ENCODE assay signal across 9 cellular contexts in the genomic region with DNA sequence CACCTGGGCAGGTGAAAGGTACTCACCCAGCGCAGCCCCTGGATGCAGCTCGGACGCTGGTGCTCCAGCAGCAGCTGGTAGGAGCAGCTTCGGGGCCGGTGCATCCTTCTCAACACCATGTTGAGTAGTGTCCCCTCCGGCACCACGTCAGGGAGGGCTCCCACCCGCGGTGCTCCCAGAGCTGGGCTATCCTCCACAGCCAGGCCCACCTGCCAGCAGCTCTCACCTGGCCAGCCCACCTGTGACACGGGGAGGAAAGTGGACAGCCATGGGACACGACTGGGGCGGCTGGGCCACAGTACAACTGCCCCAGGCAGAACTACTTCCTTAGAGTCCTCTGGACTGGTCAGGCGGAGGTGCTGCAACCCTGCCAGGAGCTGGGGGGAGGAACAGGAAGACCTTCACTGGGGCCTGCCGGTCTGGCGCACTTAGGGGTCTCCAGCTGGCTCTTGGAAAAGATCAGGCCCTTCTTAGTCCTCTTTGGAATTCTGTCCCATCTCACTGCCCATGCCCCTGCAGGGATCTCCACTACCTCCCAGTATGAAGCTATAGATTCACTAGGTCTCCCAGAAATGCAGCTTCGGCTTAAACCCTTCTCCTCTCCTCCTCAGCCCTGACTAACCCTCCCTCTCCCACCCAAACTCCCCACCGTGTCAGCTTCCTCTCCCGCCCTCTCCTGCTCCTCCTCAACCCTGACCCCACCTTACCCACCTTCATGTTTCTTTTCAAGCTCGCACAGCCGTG. TPM values are rescaled to one million over a fixed set of nuclear protein-coding genes. Genes with fewer than 3 reads are reported as not detected.
DNase-seq lines count a peak whose midpoint lies in the region; ATAC-seq and TF ChIP-seq lines count a peak whose summit lies in the region.
"Had no signal": no experiment of that assay in that cellular context is flagged by ENCODE, and none has a peak within 500 bp of the region (broad histone marks: within the 10 kb centered on the region; RNA-seq: fewer than 3 reads in every experiment).

No MANE protein-coding gene starts in this region.

- peak overlapping the region; percentile 70 for H3K4me3 Mint-ChIP-seq in activated CD8-positive, alpha-beta memory T cell treated with anti-CD3 and anti-CD28 coated beads, Interleukin-2, amount 10 ng/mL, durations not matched to agents 7 days and 5 days
- H3K4me3 Mint-ChIP-seq in memory B cell (peak overlapping the region; percentile 62), type B pancreatic cell (peak overlapping the region; percentile 82)

- H3K4me1 Mint-ChIP-seq in activated CD8-positive, alpha-beta memory T cell treated with anti-CD3 and anti-CD28 coated beads, Interleukin-2, amount 10 ng/mL, durations not matched to agents 7 days and 5 days, result peaks cover 45% of the 10 kb centered on the region
- H3K4me1 Mint-ChIP-seq in memory B cell (peaks cover 38% of the 10 kb centered on the region), type B pancreatic cell (ENCODE audit: unreplicated experiment) (peaks cover 44% of the 10 kb centered on the region)

- peaks cover 2% of the 10 kb centered on the region for H3K27me3 Mint-ChIP-seq in activated CD8-positive, alpha-beta memory T cell treated with anti-CD3 and anti-CD28 coated beads, Interleukin-2, amount 10 ng/mL, durations not matched to agents 7 days and 5 days
- H3K27me3 Mint-ChIP-seq in memory B cell, result no peaks in the 10 kb centered on the region
- H3K27me3 Mint-ChIP-seq in type B pancreatic cell, result no peaks in the 10 kb centered on the region

- no peaks in the 10 kb centered on the region for H3K9me3 Mint-ChIP-seq in activated CD8-positive, alpha-beta memory T cell treated with anti-CD3 and anti-CD28 coated beads, Interleukin-2, amount 10 ng/mL, durations not matched to agents 7 days and 5 days (ENCODE audit: low read depth)
- H3K9me3 Mint-ChIP-seq in memory B cell (no peaks in the 10 kb centered on the region), type B pancreatic cell (no peaks in the 10 kb centered on the region)

- H3K4me3 ChIP-seq in coronary artery, result peak overlapping the region; percentile 76

- H3K27ac Mint-ChIP-seq in activated CD8-positive, alpha-beta memory T cell treated with anti-CD3 and anti-CD28 coated beads, Interleukin-2, amount 10 ng/mL, durations not matched to agents 7 days and 5 days, result no peak overlapping the region
- peak overlapping the region; percentile 56 for H3K27ac Mint-ChIP-seq in memory B cell
- no peak overlapping the region for H3K27ac Mint-ChIP-seq in type B pancreatic cell

- TF ChIP-seq CTCF in coronary artery (IDR thresholded peaks at IDR 0.05) (no peak), type B pancreatic cell (conservative IDR thresholded peaks at IDR 0.05) (no peak)

- ATAC-seq in activated CD8-positive, alpha-beta memory T cell treated with anti-CD3 and anti-CD28 coated beads, Interleukin-2, amount 10 ng/mL, durations not matched to agents 7 days and 5 days, result no peak
- ATAC-seq in memory B cell (ENCODE audit: low read depth), result no peak
- ATAC-seq in GM18858 (IDR thresholded peaks at IDR 0.05; ENCODE audit: unreplicated experiment), result no peak

- no peaks in the 10 kb centered on the region for H3K36me3 Mint-ChIP-seq in activated CD8-positive, alpha-beta memory T cell treated with anti-CD3 and anti-CD28 coated beads, Interleukin-2, amount 10 ng/mL, durations not matched to agents 7 days and 5 days
- no peaks in the 10 kb centered on the region for H3K36me3 Mint-ChIP-seq in memory B cell
- H3K36me3 Mint-ChIP-seq in type B pancreatic cell, result no peaks in the 10 kb centered on the region

- DNase-seq in activated CD8-positive, alpha-beta memory T cell treated with anti-CD3 and anti-CD28 coated beads, Interleukin-2, amount 10 ng/mL, durations not matched to agents 7 days and 5 days, result no peak
- no peak for DNase-seq in activated CD8-positive, alpha-beta memory T cell treated with anti-CD3 and anti-CD28 coated beads, Interleukin-2, amount 50 U/mL, for 48 hours
- no peak for DNase-seq in coronary artery (ENCODE audit: low spot score)
- DNase-seq in memory B cell (ENCODE audit: low spot score in 2 of 2), result no peak
- no peak for DNase-seq in type B pancreatic cell (ENCODE audit: extremely low spot score, unreplicated experiment)
- no peak for DNase-seq in globus pallidus (ENCODE audit: low spot score)
- no peak for DNase-seq in AG08396 (ENCODE audit: low spot score)

- CTCF ChIA-PET in activated CD8-positive, alpha-beta memory T cell treated with anti-CD3 and anti-CD28 coated beads, Interleukin-2, amount 10 ng/mL, durations not matched to agents 7 days and 5 days (lab: Charles Lee), result interaction anchor here (0.7 to 26.5 kb wide), 13 partner anchors 14 to 128 kb away, joined by 3 to 954 read pairs (median 4); partner anchors contain the start of gene SLC48A1

- peak overlapping the region; percentile 31 to 83 for H3K27ac ChIP-seq in coronary artery

RNA-seq across cellular contexts. Expression of gene RAPGEF3, which starts 0.7 kb away (rescaled TPM):
- 1 to 10 TPM; 1.5 to 1.9 TPM for total RNA-seq in activated CD8-positive, alpha-beta memory T cell treated with anti-CD3 and anti-CD28 coated beads, Interleukin-2, amount 10 ng/mL, durations not matched to agents 7 days and 5 days
- total RNA-seq in type B pancreatic cell (ENCODE audit: low replicate concordance), result 3.7 and 4.9 TPM in 2 replicates

RNA-seq across cellular contexts. Expression of gene SLC48A1, which starts 15.0 kb away (rescaled TPM):
- 10 to 100 TPM; 13.9 to 18.5 TPM for total RNA-seq in activated CD8-positive, alpha-beta memory T cell treated with anti-CD3 and anti-CD28 coated beads, Interleukin-2, amount 10 ng/mL, durations not matched to agents 7 days and 5 days
- 19.7 and 37.4 TPM in 2 replicates for total RNA-seq in type B pancreatic cell (ENCODE audit: low replicate concordance)

RNA-seq across cellular contexts. Expression of gene ENDOU, which starts 32.7 kb away (rescaled TPM):
- total RNA-seq in activated CD8-positive, alpha-beta memory T cell treated with anti-CD3 and anti-CD28 coated beads, Interleukin-2, amount 10 ng/mL, durations not matched to agents 7 days and 5 days, result not detected
- 3.7 and 18.9 TPM in 2 replicates for total RNA-seq in type B pancreatic cell (ENCODE audit: low replicate concordance)
- total RNA-seq: mononuclear cell had no signal

RNA-seq across cellular contexts. Expression of gene RPAP3, which starts 52.2 kb away (rescaled TPM):
- total RNA-seq in activated CD8-positive, alpha-beta memory T cell treated with anti-CD3 and anti-CD28 coated beads, Interleukin-2, amount 10 ng/mL, durations not matched to agents 7 days and 5 days, result 10 to 100 TPM; 41.3 to 51.4 TPM
- 31.7 and 39.9 TPM in 2 replicates for total RNA-seq in type B pancreatic cell (ENCODE audit: low replicate concordance)
